Comparison of ENCODE assay signal across 8 cellular contexts in genomic region chr20:34834459-34834893, GRCh38. TPM values are rescaled to one million over a fixed set of nuclear protein-coding genes. Genes with fewer than 3 reads are reported as not detected.
DNase-seq lines count a peak whose midpoint lies in the region; ATAC-seq, FAIRE-seq and TF ChIP-seq lines count a peak whose summit lies in the region.

No MANE protein-coding gene starts in this region.

- FAIRE-seq in G401.6 (lab: Jason Lieb, UNC) = peak; percentile 93

- intact Hi-C loops in ascending aorta (cut with DNase I) = no loop called here

- peak in 2 of 3 experiments; percentile 30 to 53 for TF ChIP-seq CTCF in ascending aorta (IDR thresholded peaks at IDR 0.05)

- H3K4me3 ChIP-seq in ascending aorta = no peak overlapping the region

- H3K36me3 ChIP-seq in ascending aorta = no peaks in the 10 kb centered on the region

- H3K27ac ChIP-seq in ascending aorta = no peak overlapping the region

- no peaks in the 10 kb centered on the region for H3K27me3 ChIP-seq in ascending aorta

- no peaks in the 10 kb centered on the region for H3K4me1 ChIP-seq in ascending aorta

- H3K9me3 ChIP-seq in ascending aorta = no peaks in the 10 kb centered on the region

- no peak for ATAC-seq in GM18858 (IDR thresholded peaks at IDR 0.05; ENCODE audit: unreplicated experiment)
- no peak for ATAC-seq in GM21723 (IDR thresholded peaks at IDR 0.05; ENCODE audit: unreplicated experiment)

- peak; percentile 29 for DNase-seq in A172 (ENCODE audit: low spot score)
- peak; percentile 27 for DNase-seq in NCI-H2029 treated with DMSO at 0.1 percent for 48 hours (lab: John Stamatoyannopoulos, UW)
- DNase-seq in ascending aorta (ENCODE audit: low spot score in 2 of 2) = no peak
- peak; percentile 56 for DNase-seq in kidney tubule cell (ENCODE audit: low spot score)
- no peak for DNase-seq in ecto neural progenitor cell (ENCODE audit: low spot score)

RNA-seq across cellular contexts. Expression of gene NCOA6, which starts 9.0 kb away (rescaled TPM):
- 6.0 and 8.2 TPM in 2 replicates for total RNA-seq in A172 (2014; rRNA removed; shearing (Covaris generic))
- 21.6 TPM for total RNA-seq in ascending aorta

RNA-seq across cellular contexts. Expression of gene GGT7, which starts 38.2 kb away (rescaled TPM):
- 0.26 and 0.55 TPM in 2 replicates for total RNA-seq in A172 (2014; rRNA removed; shearing (Covaris generic))
- total RNA-seq in ascending aorta = 25.5 TPM

RNA-seq across cellular contexts. Expression of gene ACSS2, which starts 41.9 kb away (rescaled TPM):
- 40.1 and 49.9 TPM in 2 replicates for total RNA-seq in A172 (2014; rRNA removed; shearing (Covaris generic))
- 156 TPM for total RNA-seq in ascending aorta

Comparison
In these comparisons a context has a peak if more than half of its experiments do, and no peak if none do; other contexts are left out.
1. DNase-seq: peak in A172 (single experiment), NCI-H2029 treated with DMSO at 0.1 percent for 48 hours (single experiment) and kidney tubule cell (single experiment); none in ascending aorta (0 of 2) and ecto neural progenitor cell (single experiment).
2. RNA of gene GGT7, which starts 38.2 kb away (total RNA-seq): 25.5 TPM in ascending aorta (single experiment); 0.26 to 0.55 TPM in A172; every median in the first group is over 10 times any median in the second.